In the genomic region with DNA sequence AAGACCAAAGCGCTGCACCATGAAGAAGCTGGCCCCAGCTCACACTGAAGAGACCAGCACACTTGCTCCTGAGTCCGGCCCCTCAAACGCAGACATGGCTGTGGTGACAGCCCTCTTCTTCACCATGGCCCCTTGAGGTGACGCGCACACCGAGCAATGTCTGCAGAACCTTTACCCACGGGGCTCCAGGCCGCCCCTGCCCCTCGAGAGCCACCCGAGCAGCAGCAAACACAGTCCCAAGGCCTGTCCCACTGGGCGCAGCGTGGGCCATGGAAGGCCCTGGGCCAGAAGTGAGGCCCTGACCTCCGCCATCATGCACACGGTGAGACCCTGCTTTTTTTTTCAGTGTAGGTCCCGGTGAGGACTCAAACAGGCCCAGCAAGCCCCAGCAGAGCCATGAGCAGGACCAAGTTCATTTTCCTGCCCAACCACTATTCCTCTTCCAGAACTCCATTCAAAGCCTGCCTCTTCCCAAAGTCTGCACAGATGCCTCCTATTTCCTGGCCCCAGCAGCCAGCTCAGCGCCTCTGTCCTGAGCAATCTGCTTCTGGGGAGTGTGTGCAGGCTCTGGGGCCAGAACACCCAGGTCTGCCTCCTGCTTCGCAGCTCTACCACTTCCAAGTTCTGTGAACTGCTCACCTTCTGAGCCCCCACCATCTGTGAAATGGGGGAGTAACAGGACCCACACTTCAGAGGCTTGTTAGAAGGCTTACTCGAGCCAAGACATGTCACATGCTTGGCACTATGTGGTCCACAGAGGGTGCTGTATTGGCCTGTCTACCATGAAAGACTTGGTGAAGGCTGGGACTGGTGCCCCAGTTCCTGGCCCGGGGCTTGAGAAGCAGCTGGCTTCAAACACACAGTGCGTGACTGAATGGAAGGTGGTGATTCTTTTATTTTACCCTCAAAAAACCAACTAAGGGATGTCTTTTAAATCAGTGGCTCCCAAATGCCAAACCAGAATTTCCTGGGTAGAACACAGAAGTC, we compare ENCODE assay signal across 27 cellular contexts. TPM values are rescaled to one million over a fixed set of nuclear protein-coding genes. Genes with fewer than 3 reads are reported as not detected.
A peak's percentile ranks its signal among the peaks of the same experiment; 100 is the strongest.
DNase-seq lines count a peak whose midpoint lies in the region; ATAC-seq and TF ChIP-seq lines count a peak whose summit lies in the region.
"Had no signal": no experiment of that assay in that cellular context is flagged by ENCODE, and none has a peak within 500 bp of the region (broad histone marks: within the 10 kb centered on the region; RNA-seq: fewer than 3 reads in every experiment).

No MANE protein-coding gene starts in this region.

- no peak overlapping the region for H3K4me3 Mint-ChIP-seq in nephron progenitor cell
- H3K4me3 Mint-ChIP-seq in WTC11: no peak overlapping the region
- H3K4me3 Mint-ChIP-seq in activated CD8-positive, alpha-beta memory T cell treated with anti-CD3 and anti-CD28 coated beads, Interleukin-2, amount 10 ng/mL, durations not matched to agents 7 days and 5 days: no peak overlapping the region
- H3K4me3 Mint-ChIP-seq: activated B cell treated with CpG ODN at 0.5 μM for 24 hours; CD4-positive, alpha-beta T cell; immature natural killer cell; stimulated activated memory B cell treated with anti-CD40 and anti-IgM and Interleukin-4, amounts not matched to agents 10 μg/mL and 1 μg/mL and 100 μg/mL, for 72 hours had no signal

- CTCF ChIA-PET in WTC11 (lab: Charles Lee): interaction anchor here (1.7 to 2.6 kb wide), 2 partner anchors 8 to 29 kb away, joined by 7 to 8 read pairs; no protein-coding TSS in a partner anchor
- CTCF ChIA-PET in activated CD8-positive, alpha-beta memory T cell treated with anti-CD3 and anti-CD28 coated beads, Interleukin-2, amount 10 ng/mL, durations not matched to agents 7 days and 5 days (lab: Charles Lee): no interaction called here

- no peak overlapping the region for H3K9ac ChIP-seq in MM.1S (ENCODE audit: low read length)

- H3K27me3 ChIP-seq in MM.1S (replicated peaks; ENCODE audit: insufficient read depth, low read length): no peaks in the 10 kb centered on the region
- H3K27me3 ChIP-seq: ascending aorta, hepatocyte, ovary had no signal

- H3K4me2 ChIP-seq in MM.1S (ENCODE audit: low read depth, low read length): no peak overlapping the region
- H3K4me2 ChIP-seq: hepatocyte had no signal

- H3K9me2 ChIP-seq in MM.1S (replicated peaks; ENCODE audit: insufficient read depth, low read length): no peaks in the 10 kb centered on the region

- in situ Hi-C loops in G401 (cut with HindIII; ENCODE audit: low sequenced_read_pairs): no loop called here

- no peak overlapping the region for H3K4me3 ChIP-seq in MM.1S (ENCODE audit: low read length)
- H3K4me3 ChIP-seq: ascending aorta, hepatocyte, ovary, thoracic aorta had no signal

- peaks cover 5% of the 10 kb centered on the region for H3K36me3 ChIP-seq in MM.1S (replicated peaks; ENCODE audit: insufficient read depth, low read length)
- H3K36me3 ChIP-seq: ovary had no signal

- POLR2A ChIA-PET in WTC11 (lab: Charles Lee): no interaction called here

- no peaks in the 10 kb centered on the region for H3F3A ChIP-seq in MM.1S (ENCODE audit: insufficient read depth, low read length)

- H3K79me2 ChIP-seq in MM.1S (ENCODE audit: low read length): no peaks in the 10 kb centered on the region
- H3K79me2 ChIP-seq: hepatocyte had no signal

- no peaks in the 10 kb centered on the region for H3K9me3 ChIP-seq in MM.1S (replicated peaks; ENCODE audit: insufficient read depth, low read length)
- H3K9me3 ChIP-seq: ascending aorta, ovary, thoracic aorta had no signal

- ATAC-seq in WTC11: no peak
- no peak for ATAC-seq in activated CD8-positive, alpha-beta memory T cell treated with anti-CD3 and anti-CD28 coated beads, Interleukin-2, amount 10 ng/mL, durations not matched to agents 7 days and 5 days
- ATAC-seq: left ventricle myocardium superior; stimulated activated memory B cell treated with anti-CD40 and anti-IgM and Interleukin-4, amounts not matched to agents 10 μg/mL and 1 μg/mL and 100 μg/mL, for 72 hours had no signal

- peak overlapping the region; percentile 54 for H3K27ac Mint-ChIP-seq in nephron progenitor cell
- no peak overlapping the region for H3K27ac Mint-ChIP-seq in WTC11
- H3K27ac Mint-ChIP-seq in activated CD8-positive, alpha-beta memory T cell treated with anti-CD3 and anti-CD28 coated beads, Interleukin-2, amount 10 ng/mL, durations not matched to agents 7 days and 5 days: no peak overlapping the region
- H3K27ac Mint-ChIP-seq: activated B cell treated with CpG ODN at 0.5 μM for 24 hours; CD4-positive, alpha-beta T cell; stimulated activated memory B cell treated with anti-CD40 and anti-IgM and Interleukin-4, amounts not matched to agents 10 μg/mL and 1 μg/mL and 100 μg/mL, for 72 hours had no signal

- TF ChIP-seq CTCF in nephron progenitor cell (IDR thresholded peaks at IDR 0.05) (no peak), WTC11 (IDR thresholded peaks at IDR 0.05) (no peak), MM.1S (IDR thresholded peaks at IDR 0.05; ENCODE audit: low read length) (no peak)

- no peaks in the 10 kb centered on the region for H3K4me1 ChIP-seq in MM.1S (ENCODE audit: low read length)
- H3K4me1 ChIP-seq: ascending aorta had no signal

- H3K27ac ChIP-seq in MM.1S (ENCODE audit: low read length): no peak overlapping the region
- H3K27ac ChIP-seq: ascending aorta, hepatocyte, ovary, thoracic aorta had no signal

- H3K4me1 Mint-ChIP-seq in nephron progenitor cell (peaks cover 15% of the 10 kb centered on the region), WTC11 (peaks cover 3% of the 10 kb centered on the region; the same call in 1 of the 2 replicates)
- H3K4me1 Mint-ChIP-seq in activated CD8-positive, alpha-beta memory T cell treated with anti-CD3 and anti-CD28 coated beads, Interleukin-2, amount 10 ng/mL, durations not matched to agents 7 days and 5 days: no peaks in the 10 kb centered on the region
- H3K4me1 Mint-ChIP-seq: activated B cell treated with CpG ODN at 0.5 μM for 24 hours; immature natural killer cell; stimulated activated memory B cell treated with anti-CD40 and anti-IgM and Interleukin-4, amounts not matched to agents 10 μg/mL and 1 μg/mL and 100 μg/mL, for 72 hours had no signal

- H3K36me3 Mint-ChIP-seq in nephron progenitor cell (ENCODE audit: low read depth): peaks cover 47% of the 10 kb centered on the region
- H3K36me3 Mint-ChIP-seq in WTC11: peaks cover 61% of the 10 kb centered on the region
- peaks cover 48% of the 10 kb centered on the region for H3K36me3 Mint-ChIP-seq in activated CD8-positive, alpha-beta memory T cell treated with anti-CD3 and anti-CD28 coated beads, Interleukin-2, amount 10 ng/mL, durations not matched to agents 7 days and 5 days

- H2AFZ ChIP-seq in MM.1S (ENCODE audit: low read length): no peak overlapping the region
- H2AFZ ChIP-seq: hepatocyte had no signal

- DNase-seq in Ammon's horn (ENCODE audit: low spot score) (peak; percentile 37), G401 (ENCODE audit: low spot score) (peak; percentile 31), foreskin melanocyte (peak; percentile 26), nephron progenitor cell (no peak), glomerular visceral epithelial cell (ENCODE audit: extremely low spot score) (no peak), WTC11 (ENCODE audit: low spot score) (no peak), MM.1S (no peak)
- no peak for DNase-seq in activated CD8-positive, alpha-beta memory T cell treated with anti-CD3 and anti-CD28 coated beads, Interleukin-2, amount 10 ng/mL, durations not matched to agents 7 days and 5 days
- DNase-seq: activated B cell treated with CpG ODN at 0.5 μM for 24 hours; activated CD4-positive, alpha-beta T cell treated with anti-CD3 and anti-CD28 coated beads, Interleukin-2, amount 50 U/mL, for 4 hours; activated CD8-positive, alpha-beta memory T cell treated with anti-CD3 and anti-CD28 coated beads, Interleukin-2, amount 50 U/mL, for 48 hours; CD4-positive, alpha-beta T cell; central memory CD4-positive, alpha-beta T cell; immature natural killer cell; Kasumi-1; left ventricle myocardium superior; NCI-H1048; NCI-H187 treated with DMSO at 0.1 percent for 48 hours; NCI-H226; NCI-H82; T-helper 9 cell had no signal

- H3K9me3 Mint-ChIP-seq in nephron progenitor cell (no peaks in the 10 kb centered on the region), WTC11 (no peaks in the 10 kb centered on the region)
- no peaks in the 10 kb centered on the region for H3K9me3 Mint-ChIP-seq in activated CD8-positive, alpha-beta memory T cell treated with anti-CD3 and anti-CD28 coated beads, Interleukin-2, amount 10 ng/mL, durations not matched to agents 7 days and 5 days (ENCODE audit: low read depth)
- H3K9me3 Mint-ChIP-seq: activated B cell treated with CpG ODN at 0.5 μM for 24 hours; CD4-positive, alpha-beta T cell; immature natural killer cell; stimulated activated memory B cell treated with anti-CD40 and anti-IgM and Interleukin-4, amounts not matched to agents 10 μg/mL and 1 μg/mL and 100 μg/mL, for 72 hours had no signal

- H3K27me3 Mint-ChIP-seq in nephron progenitor cell (ENCODE audit: low read depth, poor library complexity) (no peaks in the 10 kb centered on the region), WTC11 (ENCODE audit: low read depth) (no peaks in the 10 kb centered on the region)
- no peaks in the 10 kb centered on the region for H3K27me3 Mint-ChIP-seq in activated CD8-positive, alpha-beta memory T cell treated with anti-CD3 and anti-CD28 coated beads, Interleukin-2, amount 10 ng/mL, durations not matched to agents 7 days and 5 days
- H3K27me3 Mint-ChIP-seq: activated B cell treated with CpG ODN at 0.5 μM for 24 hours; CD4-positive, alpha-beta T cell; stimulated activated memory B cell treated with anti-CD40 and anti-IgM and Interleukin-4, amounts not matched to agents 10 μg/mL and 1 μg/mL and 100 μg/mL, for 72 hours had no signal

- H4K20me1 ChIP-seq in MM.1S (ENCODE audit: insufficient read depth, low read length): no peaks in the 10 kb centered on the region

TF ChIP-seq in WTC11, 78 proteins besides CTCF, POLR2A, EP300 and RAD21 (continues in another document):
- TF ChIP-seq NFATC4 (CRISPR knock-in tag; IDR thresholded peaks at IDR 0.05) (no peak), FOXJ3 (CRISPR knock-in tag; IDR thresholded peaks at IDR 0.05; ENCODE audit: borderline replicate concordance) (no peak), FOXK1 (CRISPR knock-in tag; IDR thresholded peaks at IDR 0.05) (no peak)
- TF ChIP-seq, protein P1, sequence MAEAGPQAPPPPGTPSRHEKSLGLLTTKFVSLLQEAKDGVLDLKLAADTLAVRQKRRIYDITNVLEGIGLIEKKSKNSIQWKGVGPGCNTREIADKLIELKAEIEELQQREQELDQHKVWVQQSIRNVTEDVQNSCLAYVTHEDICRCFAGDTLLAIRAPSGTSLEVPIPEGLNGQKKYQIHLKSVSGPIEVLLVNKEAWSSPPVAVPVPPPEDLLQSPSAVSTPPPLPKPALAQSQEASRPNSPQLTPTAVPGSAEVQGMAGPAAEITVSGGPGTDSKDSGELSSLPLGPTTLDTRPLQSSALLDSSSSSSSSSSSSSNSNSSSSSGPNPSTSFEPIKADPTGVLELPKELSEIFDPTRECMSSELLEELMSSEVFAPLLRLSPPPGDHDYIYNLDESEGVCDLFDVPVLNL (CRISPR knock-in tag; IDR thresholded peaks at IDR 0.05; ENCODE audit: borderline replicate concordance, low read depth): no peak

RNA-seq across cellular contexts. Expression of gene GSG1L, which starts 35.7 kb away (rescaled TPM):
- total RNA-seq in G401 (2014; rRNA removed; shearing (Covaris generic)): not detected in 2 replicates
- 0.21 to 0.55 TPM (median 0.28 TPM) in 3 replicates for total RNA-seq in WTC11 (2021)
- not detected for total RNA-seq in activated CD8-positive, alpha-beta memory T cell treated with anti-CD3 and anti-CD28 coated beads, Interleukin-2, amount 10 ng/mL, durations not matched to agents 7 days and 5 days
- total RNA-seq: activated B cell treated with CpG ODN at 0.5 μM for 24 hours; ascending aorta; CD4-positive, alpha-beta T cell; hepatocyte; OCI-LY7 had no signal

Comparison
In these comparisons a context has a peak if more than half of its experiments do, and no peak if none do; other contexts are left out.
1. DNase-seq: peak in Ammon's horn (single experiment), G401 (single experiment) and foreskin melanocyte (single experiment); none in nephron progenitor cell (single experiment), glomerular visceral epithelial cell (single experiment), WTC11 (single experiment), MM.1S (single experiment) and activated CD8-positive, alpha-beta memory T cell treated with anti-CD3 and anti-CD28 coated beads, Interleukin-2, amount 10 ng/mL, durations not matched to agents 7 days and 5 days (single experiment).